Comparison of ENCODE assay signal across 8 cellular contexts in genomic region chr14:100067971-100068959, GRCh38. TPM values are rescaled to one million over a fixed set of nuclear protein-coding genes. Genes with fewer than 3 reads are reported as not detected.
DNase-seq lines count a peak whose midpoint lies in the region; ATAC-seq and TF ChIP-seq lines count a peak whose summit lies in the region.

No MANE protein-coding gene starts in this region.

- peaks cover 78% of the 10 kb centered on the region for H3F3A ChIP-seq in SU-DHL-6 (ENCODE audit: insufficient read depth)

- no peaks in the 10 kb centered on the region for H3K9me3 Mint-ChIP-seq in activated naive CD8-positive, alpha-beta T cell treated with anti-CD3 and anti-CD28 coated beads, Interleukin-2, amount 10 ng/mL, durations not matched to agents 7 days and 5 days

- peaks cover 59% of the 10 kb centered on the region for H3K79me2 ChIP-seq in SU-DHL-6 (ENCODE audit: insufficient read depth, low read length)

- no peaks in the 10 kb centered on the region for H3K9me2 ChIP-seq in SU-DHL-6 (replicated peaks; ENCODE audit: insufficient read depth, low read length)

- H3K9me3 ChIP-seq in SU-DHL-6 (ENCODE audit: insufficient read depth, low read length), result no peaks in the 10 kb centered on the region

- H3K4me1 Mint-ChIP-seq in activated naive CD8-positive, alpha-beta T cell treated with anti-CD3 and anti-CD28 coated beads, Interleukin-2, amount 10 ng/mL, durations not matched to agents 7 days and 5 days, result peaks cover 46% of the 10 kb centered on the region

- H3K4me3 ChIP-seq in SU-DHL-6 (ENCODE audit: insufficient read depth, low read length, poor library complexity, severe bottlenecking) (peak overlapping the region; percentile 50), H7 (ENCODE audit: insufficient read depth, low read depth, low read length) (no peak overlapping the region)

- DNase-seq in activated naive CD8-positive, alpha-beta T cell treated with anti-CD3 and anti-CD28 coated beads, Interleukin-2, amount 10 ng/mL, durations not matched to agents 7 days and 5 days, result peak; percentile 81
- DNase-seq in left lobe of liver (ENCODE audit: low spot score) (peak; percentile 49), H7 (no peak), NCI-H2029 (lab: John Stamatoyannopoulos, UW) (no peak)
- DNase-seq in stimulated activated CD8-positive, alpha-beta memory T cell treated with anti-CD3 and anti-CD28 coated beads, Interleukin-15, amount 100 ng/mL, for 4 hours (ENCODE audit: low read depth in 2 of 2), result peak; percentile 81 to 92

- H3K4me2 ChIP-seq in SU-DHL-6 (ENCODE audit: low read depth, low read length, poor library complexity, severe bottlenecking), result peak overlapping the region; percentile 85

- ATAC-seq in GM18909 (IDR thresholded peaks at IDR 0.05; ENCODE audit: poor library complexity, unreplicated experiment) (peak; percentile 37), HG03103 (IDR thresholded peaks at IDR 0.05; ENCODE audit: low read depth, unreplicated experiment) (peak; percentile 27), left lobe of liver (peak; percentile 49)
- ATAC-seq in activated naive CD8-positive, alpha-beta T cell treated with anti-CD3 and anti-CD28 coated beads, Interleukin-2, amount 10 ng/mL, durations not matched to agents 7 days and 5 days (ENCODE audit: low read depth), result peak; percentile 65

- peak overlapping the region; percentile 69 for H3K9ac ChIP-seq in SU-DHL-6 (ENCODE audit: low read length)

- H3K27me3 Mint-ChIP-seq in activated naive CD8-positive, alpha-beta T cell treated with anti-CD3 and anti-CD28 coated beads, Interleukin-2, amount 10 ng/mL, durations not matched to agents 7 days and 5 days, result no peaks in the 10 kb centered on the region

- H3K36me3 Mint-ChIP-seq in activated naive CD8-positive, alpha-beta T cell treated with anti-CD3 and anti-CD28 coated beads, Interleukin-2, amount 10 ng/mL, durations not matched to agents 7 days and 5 days, result peaks cover 64% of the 10 kb centered on the region

- no peak overlapping the region for H2AFZ ChIP-seq in SU-DHL-6 (ENCODE audit: low read depth, low read length, severe bottlenecking)

- no peaks in the 10 kb centered on the region for H3K36me3 ChIP-seq in SU-DHL-6 (ENCODE audit: low read length)
- H3K36me3 ChIP-seq in H7 (replicated peaks; ENCODE audit: control insufficient read depth, insufficient read depth, low read length), result no peaks in the 10 kb centered on the region

- H3K27ac ChIP-seq in SU-DHL-6 (ENCODE audit: low read depth, low read length), result peak overlapping the region; percentile 95

- no peaks in the 10 kb centered on the region for H3K27me3 ChIP-seq in SU-DHL-6 (ENCODE audit: low read length)
- H3K27me3 ChIP-seq in H7 (ENCODE audit: control insufficient read depth, insufficient read depth, low read length), result no peaks in the 10 kb centered on the region

- TF ChIP-seq CTCF in SU-DHL-6 (IDR thresholded peaks at IDR 0.05; ENCODE audit: insufficient read depth, low read length, poor library complexity, severe bottlenecking), result no peak

- POLR2A ChIA-PET in activated naive CD8-positive, alpha-beta T cell treated with anti-CD3 and anti-CD28 coated beads, Interleukin-2, amount 10 ng/mL, durations not matched to agents 7 days and 5 days (lab: Charles Lee), result interaction anchor here (0.6 to 11.7 kb wide), 11 partner anchors 9 to 806 kb away, joined by 3 to 297 read pairs (median 5); no protein-coding TSS in a partner anchor

- H4K20me1 ChIP-seq in SU-DHL-6 (ENCODE audit: low read depth, low read length), result no peaks in the 10 kb centered on the region

- H3K27ac Mint-ChIP-seq in activated naive CD8-positive, alpha-beta T cell treated with anti-CD3 and anti-CD28 coated beads, Interleukin-2, amount 10 ng/mL, durations not matched to agents 7 days and 5 days, result peak overlapping the region; percentile 97

- H3K4me3 Mint-ChIP-seq in activated naive CD8-positive, alpha-beta T cell treated with anti-CD3 and anti-CD28 coated beads, Interleukin-2, amount 10 ng/mL, durations not matched to agents 7 days and 5 days, result peak overlapping the region; percentile 96

RNA-seq across cellular contexts. Expression of gene EVL, which starts 3.0 kb away (rescaled TPM):
- 1,000 to 10,000 TPM; 1,124 to 1,144 TPM for total RNA-seq in activated naive CD8-positive, alpha-beta T cell treated with anti-CD3 and anti-CD28 coated beads, Interleukin-2, amount 10 ng/mL, durations not matched to agents 7 days and 5 days
- 76.2 TPM for total RNA-seq in left lobe of liver
- total RNA-seq in H7 (2014; rRNA removed; shearing (Covaris generic)), result 35.9 and 38.9 TPM in 2 replicates

Comparison
In these comparisons a context has a peak if more than half of its experiments do, and no peak if none do; other contexts are left out.
1. DNase-seq: peak in activated naive CD8-positive, alpha-beta T cell treated with anti-CD3 and anti-CD28 coated beads, Interleukin-2, amount 10 ng/mL, durations not matched to agents 7 days and 5 days (single experiment), left lobe of liver (single experiment) and stimulated activated CD8-positive, alpha-beta memory T cell treated with anti-CD3 and anti-CD28 coated beads, Interleukin-15, amount 100 ng/mL, for 4 hours (2 of 2); none in H7 (single experiment) and NCI-H2029 (single experiment).
2. RNA of gene EVL, which starts 3.0 kb away (total RNA-seq): 1,124 to 1,144 TPM in activated naive CD8-positive, alpha-beta T cell treated with anti-CD3 and anti-CD28 coated beads, Interleukin-2, amount 10 ng/mL, durations not matched to agents 7 days and 5 days; 76.2 TPM in left lobe of liver (single experiment) and 35.9 to 38.9 TPM in H7; every median in the first group is over 10 times any median in the second.
3. Peak in every context shown above with its lines, with median percentiles within 50 percentile points of each other: ATAC-seq.